In genomic region chr15:63487076-63487757, GRCh38 we compare ENCODE assay signal across 8 cellular contexts. TPM values are rescaled to one million over a fixed set of nuclear protein-coding genes. Genes with fewer than 3 reads are reported as not detected.
DNase-seq lines count a peak whose midpoint lies in the region; ATAC-seq and TF ChIP-seq lines count a peak whose summit lies in the region.

No MANE protein-coding gene starts in this region.

- H3K27me3 Mint-ChIP-seq in activated CD4-positive, alpha-beta T cell treated with anti-CD3 and anti-CD28 coated beads, Interleukin-2, amount 10 ng/mL, durations not matched to agents 24 days and 14 days = no peaks in the 10 kb centered on the region
- H3K27me3 Mint-ChIP-seq in chondrocyte (ENCODE audit: low read depth) = peaks cover 1% of the 10 kb centered on the region

- peaks cover 4 to 17% (median 6%) of the 10 kb centered on the region in 4 donors for H3K4me1 ChIP-seq in liver (ENCODE audit: control insufficient read depth in 4 of 4, insufficient read depth in 4 of 4, low read length in 3 of 4)

- no peak overlapping the region for H3K27ac ChIP-seq in liver (ENCODE audit: low read depth in 1 of 2, low read length in 2 of 2)

- ATAC-seq in HG02571 (IDR thresholded peaks at IDR 0.05; ENCODE audit: unreplicated experiment) = peak; percentile 57
- no peak for ATAC-seq in GM21447 (IDR thresholded peaks at IDR 0.05; ENCODE audit: unreplicated experiment)

- DNase-seq in GM10266 (ENCODE audit: extremely low spot score) (peak; percentile 67), NCI-H226 (peak; percentile 60), chondrocyte (ENCODE audit: low spot score) (no peak)
- peak; percentile 97 for DNase-seq in activated CD4-positive, alpha-beta T cell treated with anti-CD3 and anti-CD28 coated beads, Interleukin-2, amount 10 ng/mL, durations not matched to agents 24 days and 14 days
- DNase-seq in stimulated activated CD4-positive, alpha-beta T cell treated with anti-CD3 and anti-CD28 coated beads, TNF-alpha, amount 100 ng/mL, for 4 hours (ENCODE audit: low read depth in 3 of 3) = peak; percentile 73 to 82 (median 81)

- TF ChIP-seq CTCF in GM10266 (IDR thresholded peaks at IDR 0.05; ENCODE audit: control insufficient read depth, insufficient read depth, low read depth, missing control alignments) = peak; percentile 85
- TF ChIP-seq CTCF in chondrocyte (IDR thresholded peaks at IDR 0.05) = peak; percentile 91
- TF ChIP-seq CTCF in liver (IDR thresholded peaks at IDR 0.05; ENCODE audit: low read depth, low read length, missing input control) = peak; percentile 94

- H3K27ac Mint-ChIP-seq in activated CD4-positive, alpha-beta T cell treated with anti-CD3 and anti-CD28 coated beads, Interleukin-2, amount 10 ng/mL, durations not matched to agents 24 days and 14 days = peak overlapping the region; percentile 80
- H3K27ac Mint-ChIP-seq in chondrocyte (ENCODE audit: unreplicated experiment) = peak overlapping the region; percentile 34

- intact Hi-C loops in activated CD4-positive, alpha-beta T cell treated with anti-CD3 and anti-CD28 coated beads, Interleukin-2, amount 10 ng/mL, durations not matched to agents 24 days and 14 days (cut with micrococcal nuclease) = loop anchor here (1.0 kb wide), 2 partner anchors 10 to 17 kb away; partner anchors contain the start of gene USP3

- no peaks in the 10 kb centered on the region for H3K27me3 ChIP-seq in liver (ENCODE audit: control insufficient read depth in 4 of 4, insufficient read depth in 4 of 4, low read length in 3 of 4)

- peaks cover 2% of the 10 kb centered on the region for H3K36me3 Mint-ChIP-seq in activated CD4-positive, alpha-beta T cell treated with anti-CD3 and anti-CD28 coated beads, Interleukin-2, amount 10 ng/mL, durations not matched to agents 24 days and 14 days (ENCODE audit: low read depth)
- H3K36me3 Mint-ChIP-seq in chondrocyte (ENCODE audit: low read depth) = no peaks in the 10 kb centered on the region

- no peaks in the 10 kb centered on the region for H3K9me3 ChIP-seq in liver (ENCODE audit: control insufficient read depth in 4 of 4, low read length in 3 of 4)

- H3K9ac ChIP-seq in liver (ENCODE audit: low read depth in 1 of 2, low read length in 2 of 2) = peak overlapping the region in 1 of 2 donors; percentile 76

- no peaks in the 10 kb centered on the region for H3K36me3 ChIP-seq in liver (ENCODE audit: control insufficient read depth in 4 of 4, insufficient read depth in 3 of 4, low read depth in 1 of 4, low read length in 3 of 4)

- H3K9me3 Mint-ChIP-seq in activated CD4-positive, alpha-beta T cell treated with anti-CD3 and anti-CD28 coated beads, Interleukin-2, amount 10 ng/mL, durations not matched to agents 24 days and 14 days = no peaks in the 10 kb centered on the region
- no peaks in the 10 kb centered on the region for H3K9me3 Mint-ChIP-seq in chondrocyte (ENCODE audit: low read depth)

- TF ChIP-seq RAD21 in liver (IDR thresholded peaks at IDR 0.05) = peak; percentile 93 to 96

- H3K4me3 Mint-ChIP-seq in activated CD4-positive, alpha-beta T cell treated with anti-CD3 and anti-CD28 coated beads, Interleukin-2, amount 10 ng/mL, durations not matched to agents 24 days and 14 days = peak overlapping the region; percentile 63
- H3K4me3 Mint-ChIP-seq in chondrocyte (ENCODE audit: unreplicated experiment) = no peak overlapping the region

- no peak overlapping the region for H3K4me3 ChIP-seq in liver (ENCODE audit: low read depth in 1 of 3, low read length in 3 of 3)

- H3K4me1 Mint-ChIP-seq in activated CD4-positive, alpha-beta T cell treated with anti-CD3 and anti-CD28 coated beads, Interleukin-2, amount 10 ng/mL, durations not matched to agents 24 days and 14 days = peaks cover 47% of the 10 kb centered on the region
- H3K4me1 Mint-ChIP-seq in chondrocyte (ENCODE audit: low read depth) = peaks cover 37% of the 10 kb centered on the region

- WGBS in liver = 21% methylated on average over 16 of the region's 16 CpGs

TF ChIP-seq in liver, 16 proteins besides CTCF, POLR2A, EP300 and RAD21:
- TF ChIP-seq EGR1 (IDR thresholded peaks at IDR 0.05; ENCODE audit: low read depth in 2 of 2) (no peak), HNF4A (conservative IDR thresholded peaks at IDR 0.05) (peak; percentile 21 to 30), ATF3 (IDR thresholded peaks at IDR 0.05) (peak; percentile 18), RXRA (IDR thresholded peaks at IDR 0.05) (peak in 1 of 2 donors; percentile 44), SP1 (IDR thresholded peaks at IDR 0.05) (peak; percentile 37), YY1 (IDR thresholded peaks at IDR 0.05) (peak; percentile 33)

RNA-seq across cellular contexts. Expression of gene USP3, which starts 17.2 kb away (rescaled TPM):
- 46.7 and 49.2 TPM in 2 replicates for total RNA-seq in activated CD4-positive, alpha-beta T cell treated with anti-CD3 and anti-CD28 coated beads, Interleukin-2, amount 10 ng/mL, durations not matched to agents 24 days and 14 days
- total RNA-seq in chondrocyte (27.6 to 30.6 TPM (median 28.7 TPM) in 3 replicates), liver (10 to 100 TPM; 17.3 to 25.4 TPM)
- 10 to 100 TPM in 1 of 2 donors, 1 to 10 TPM in 1; 8.5 to 12.3 TPM for polyA plus RNA-seq in liver
